In the genomic region with DNA sequence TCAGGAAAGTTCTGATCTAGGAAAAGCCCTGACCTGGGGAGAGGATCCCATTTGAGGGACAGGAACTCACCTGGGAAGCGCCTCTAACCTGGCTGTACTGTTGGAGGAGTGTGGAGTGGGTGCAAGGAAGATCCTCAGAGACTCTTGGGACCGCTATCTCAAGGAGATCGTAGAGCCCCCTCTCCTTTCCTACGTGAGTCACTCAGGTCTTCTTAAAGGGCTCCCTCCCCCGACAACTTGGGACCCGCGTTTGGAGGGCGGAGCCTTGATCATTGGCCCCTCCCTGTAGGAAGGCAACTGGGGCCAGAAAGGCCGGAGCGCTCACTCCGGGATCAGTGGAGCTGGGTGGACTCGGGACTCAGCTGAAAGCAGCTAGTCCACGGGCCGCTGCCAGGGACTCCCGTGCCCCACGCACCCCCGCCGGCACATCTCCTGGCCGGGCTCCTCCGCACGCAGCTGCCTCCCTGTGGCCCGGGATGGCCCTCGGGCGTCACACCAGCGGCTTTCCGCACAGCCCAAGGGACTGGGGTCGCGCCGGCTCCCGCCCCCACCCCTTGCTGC, we compare ENCODE assay signal across 8 cellular contexts. TPM values are rescaled to one million over a fixed set of nuclear protein-coding genes. Genes with fewer than 3 reads are reported as not detected.
DNase-seq lines count a peak whose midpoint lies in the region; ATAC-seq and TF ChIP-seq lines count a peak whose summit lies in the region.

No MANE protein-coding gene starts in this region.

- DNase-seq in CD14-positive monocyte (ENCODE audit: low spot score), result no peak
- DNase-seq in GM20000 (ENCODE audit: low spot score), result peak; percentile 79
- DNase-seq in colonic mucosa, result peak; percentile 82
- peak; percentile 69 for DNase-seq in left kidney (ENCODE audit: low read depth, low spot score)
- DNase-seq in stimulated activated CD4-positive, alpha-beta T cell treated with anti-CD3 and anti-CD28 coated beads, Interleukin-4, amount 100 ng/mL, for 4 hours, result peak; percentile 56 to 70

- no peaks in the 10 kb centered on the region for H3K79me2 ChIP-seq in KMS-11 (ENCODE audit: insufficient read depth, low read depth)

- H3K27me3 ChIP-seq in KMS-11 (ENCODE audit: insufficient read depth, low read depth) (no peaks in the 10 kb centered on the region), colonic mucosa (no peaks in the 10 kb centered on the region)

- TF ChIP-seq CTCF in CD14-positive monocyte (IDR thresholded peaks at IDR 0.05) (no peak), GM20000 (IDR thresholded peaks at IDR 0.05; ENCODE audit: extremely low read depth, missing control alignments) (no peak), KMS-11 (conservative IDR thresholded peaks at IDR 0.05; ENCODE audit: low read depth, low read length) (no peak), colonic mucosa (IDR thresholded peaks at IDR 0.05) (no peak)

- H4K20me1 ChIP-seq in KMS-11 (ENCODE audit: insufficient read depth), result no peaks in the 10 kb centered on the region

- peak; percentile 15 to 35 for ATAC-seq in activated CD4-positive, CD25-positive, alpha-beta regulatory T cell treated with anti-CD3 and anti-CD28 coated beads, Interleukin-2, amount 50 U/mL, for 24 hours
- ATAC-seq in GM21526 (IDR thresholded peaks at IDR 0.05; ENCODE audit: low FRiP score, unreplicated experiment), result no peak

- peaks cover 2 to 3% (median 2%) of the 10 kb centered on the region in 3 donors for H3K27me3 Mint-ChIP-seq in CD14-positive monocyte (ENCODE audit: low read depth in 3 of 3)

- peak overlapping the region; percentile 22; the same call in 1 of the 2 replicates for H3K9ac ChIP-seq in KMS-11
- H3K9ac ChIP-seq in colonic mucosa (ENCODE audit: low read depth in 2 of 2, low read length in 2 of 2), result peak overlapping the region; percentile 85 to 87

- intact Hi-C loops in CD14-positive monocyte (cut with micrococcal nuclease), result loop anchor here (2.0 to 10.0 kb wide), 2 partner anchors 70 to 170 kb away; a partner anchor contains a TSS
- intact Hi-C loops in colonic mucosa (cut with DNase I), result loop anchor here (10.0 kb wide), 1 partner anchor 170 kb away; a partner anchor contains a TSS

- peak overlapping the region; percentile 52 for H2AFZ ChIP-seq in KMS-11 (ENCODE audit: low read depth)

- H3K9me3 ChIP-seq in colonic mucosa, result no peaks in the 10 kb centered on the region

- H3K4me2 ChIP-seq in KMS-11, result peak overlapping the region; percentile 31

- no peaks in the 10 kb centered on the region for H3K36me3 ChIP-seq in KMS-11 (ENCODE audit: insufficient read depth)
- H3K36me3 ChIP-seq in colonic mucosa, result peaks cover 10% of the 10 kb centered on the region

- H3K9me3 Mint-ChIP-seq in CD14-positive monocyte, result no peaks in the 10 kb centered on the region

- no peak overlapping the region for H3K27ac ChIP-seq in KMS-11
- H3K27ac ChIP-seq in colonic mucosa, result peak overlapping the region; percentile 78

- H3K4me1 ChIP-seq in KMS-11 (ENCODE audit: low read depth, poor library complexity, severe bottlenecking) (no peaks in the 10 kb centered on the region), colonic mucosa (peaks cover 4% of the 10 kb centered on the region)

- H3K27ac Mint-ChIP-seq in CD14-positive monocyte, result peak overlapping the region in 6 of 7 donors; percentile 17 to 54 (median 34)

- peak overlapping the region; percentile 93 for H3K4me3 Mint-ChIP-seq in CD14-positive monocyte

- H3K4me3 ChIP-seq in KMS-11 (IDR thresholded peaks at IDR 0.05; ENCODE audit: insufficient read depth, low read depth, low read length), result no peak overlapping the region
- H3K4me3 ChIP-seq in colonic mucosa, result peak overlapping the region; percentile 87

- peaks cover 25 to 38% of the 10 kb centered on the region in 2 donors for H3K36me3 Mint-ChIP-seq in CD14-positive monocyte

- H3K4me1 Mint-ChIP-seq in CD14-positive monocyte, result peaks cover 23% of the 10 kb centered on the region

RNA-seq across cellular contexts. Expression of a gene that starts 0.5 kb away (rescaled TPM):
- polyA plus RNA-seq in CD14-positive monocyte, result 10 to 100 TPM; 16.3 to 20.4 TPM
- total RNA-seq in colonic mucosa, result 100 to 1,000 TPM in 1 of 2 donors, 10 to 100 TPM in 1; 94.9 to 112 TPM

RNA-seq across cellular contexts. Expression of a gene that starts 13.2 kb away (rescaled TPM):
- polyA plus RNA-seq in CD14-positive monocyte, result not detected
- under 1 TPM in 1 of 2 donors, not detected in 1; 0.42 TPM for total RNA-seq in colonic mucosa

RNA-seq across cellular contexts. Expression of a gene that starts 25.3 kb away (rescaled TPM):
- 100 to 1,000 TPM; 350 to 409 TPM for polyA plus RNA-seq in CD14-positive monocyte
- total RNA-seq in colonic mucosa, result 100 to 1,000 TPM; 682 to 753 TPM

RNA-seq across cellular contexts. Expression of a gene that starts 27.9 kb away (rescaled TPM):
- polyA plus RNA-seq in CD14-positive monocyte, result not detected
- total RNA-seq in colonic mucosa, result 1 to 10 TPM; 1.3 to 2.0 TPM

RNA-seq across cellular contexts. Expression of a gene that starts 39.6 kb away (rescaled TPM):
- under 1 TPM in 1 of 2 donors, not detected in 1; 0.37 TPM for polyA plus RNA-seq in CD14-positive monocyte
- 1 to 10 TPM; 3.8 to 5.1 TPM for total RNA-seq in colonic mucosa
